Comparison of ENCODE assay signal across 1 cellular context in the genomic region with DNA sequence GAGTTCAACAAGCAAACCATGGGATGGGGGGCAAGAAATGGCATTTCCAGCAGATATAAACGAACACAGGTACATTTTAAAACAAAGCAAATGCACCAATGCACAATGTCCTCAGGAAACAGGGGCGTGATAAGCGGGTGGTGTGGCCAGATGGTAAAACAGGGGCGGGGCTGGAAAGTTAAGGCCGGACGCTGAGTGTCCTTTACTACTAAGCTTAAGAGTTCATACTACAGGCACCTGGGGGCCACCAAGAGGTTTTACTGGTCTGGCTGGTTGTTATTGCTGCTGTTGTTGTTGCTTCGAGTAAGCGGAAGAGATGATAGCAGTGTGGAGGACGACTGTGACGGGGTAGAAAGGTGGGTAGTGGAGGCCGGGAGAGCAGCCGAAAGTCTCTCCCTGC.
TF ChIP-seq lines count a peak whose summit lies in the region.

No MANE protein-coding gene starts in this region.

TF ChIP-seq in GM23338, 12 proteins besides CTCF, POLR2A, EP300 and RAD21 (continued from another document):
- TF ChIP-seq ZNF462 (CRISPR knock-in tag; IDR thresholded peaks at IDR 0.05) (no peak), EZH2phosphoT487 (IDR thresholded peaks at IDR 0.05; ENCODE audit: unreplicated experiment) (no peak), ZNF331 (CRISPR knock-in tag; IDR thresholded peaks at IDR 0.05; ENCODE audit: low read depth) (no peak), REST (IDR thresholded peaks at IDR 0.05; ENCODE audit: unreplicated experiment) (no peak), CREB1 (CRISPR knock-in tag; IDR thresholded peaks at IDR 0.05; ENCODE audit: low read depth) (no peak)
